In genomic region chr4:41976775-41977516, GRCh38 we compare ENCODE assay signal across 2 cellular contexts.
TF ChIP-seq lines count a peak whose summit lies in the region.

No MANE protein-coding gene starts in this region.

TF ChIP-seq in GM23338, 12 proteins besides CTCF, POLR2A, EP300 and RAD21:
- TF ChIP-seq NANOG (IDR thresholded peaks at IDR 0.05; ENCODE audit: borderline replicate concordance) (no peak), EZH2phosphoT487 (IDR thresholded peaks at IDR 0.05; ENCODE audit: unreplicated experiment) (no peak), REST (IDR thresholded peaks at IDR 0.05; ENCODE audit: unreplicated experiment) (no peak), POLR2AphosphoS5 (IDR thresholded peaks at IDR 0.05; ENCODE audit: low read depth) (no peak), ZNF114 (CRISPR knock-in tag; IDR thresholded peaks at IDR 0.05) (no peak), JUNB (IDR thresholded peaks at IDR 0.05; ENCODE audit: unreplicated experiment) (no peak), ZNF331 (CRISPR knock-in tag; IDR thresholded peaks at IDR 0.05; ENCODE audit: low read depth) (no peak), ETS1 (IDR thresholded peaks at IDR 0.05) (no peak), STAT1 (IDR thresholded peaks at IDR 0.05; ENCODE audit: unreplicated experiment) (no peak), ZNF462 (CRISPR knock-in tag; IDR thresholded peaks at IDR 0.05) (no peak), EZH2 (IDR thresholded peaks at IDR 0.05; ENCODE audit: low read depth, unreplicated experiment) (no peak), CREB1 (CRISPR knock-in tag; IDR thresholded peaks at IDR 0.05; ENCODE audit: low read depth) (no peak)

TF ChIP-seq in HepG2, 621 proteins besides CTCF, POLR2A, EP300 and RAD21:
- TF ChIP-seq ZNF841 (CRISPR knock-in tag; IDR thresholded peaks at IDR 0.05; ENCODE audit: borderline replicate concordance) (no peak), ZNF781 (CRISPR knock-in tag; IDR thresholded peaks at IDR 0.05; ENCODE audit: borderline replicate concordance, not compliant biosample characterization) (no peak), DMTF1 (CRISPR knock-in tag; IDR thresholded peaks at IDR 0.05) (no peak), ARHGAP35 (CRISPR knock-in tag; IDR thresholded peaks at IDR 0.05; ENCODE audit: borderline replicate concordance) (no peak), ZNF652 (CRISPR knock-in tag; IDR thresholded peaks at IDR 0.05; ENCODE audit: borderline replicate concordance, low read depth) (no peak), MAFK (conservative IDR thresholded peaks at IDR 0.05 in 1 of 2, IDR thresholded peaks at IDR 0.05 in 1 of 2; ENCODE audit: low read length in 2 of 2) (no peak), MLX (CRISPR knock-in tag; IDR thresholded peaks at IDR 0.05) (no peak), TBP (CRISPR knock-in tag; IDR thresholded peaks at IDR 0.05) (no peak), GMEB1 (CRISPR knock-in tag; IDR thresholded peaks at IDR 0.05; ENCODE audit: borderline replicate concordance) (no peak), ZEB1 (IDR thresholded peaks at IDR 0.05; ENCODE audit: insufficient replicate concordance, low read depth) (no peak), JUN (CRISPR knock-in tag; IDR thresholded peaks at IDR 0.05) (no peak)
TF ChIP-seq in HepG2: peak in this region for 0.
